ENCODE assay signal across 8 cellular contexts in the genomic region with DNA sequence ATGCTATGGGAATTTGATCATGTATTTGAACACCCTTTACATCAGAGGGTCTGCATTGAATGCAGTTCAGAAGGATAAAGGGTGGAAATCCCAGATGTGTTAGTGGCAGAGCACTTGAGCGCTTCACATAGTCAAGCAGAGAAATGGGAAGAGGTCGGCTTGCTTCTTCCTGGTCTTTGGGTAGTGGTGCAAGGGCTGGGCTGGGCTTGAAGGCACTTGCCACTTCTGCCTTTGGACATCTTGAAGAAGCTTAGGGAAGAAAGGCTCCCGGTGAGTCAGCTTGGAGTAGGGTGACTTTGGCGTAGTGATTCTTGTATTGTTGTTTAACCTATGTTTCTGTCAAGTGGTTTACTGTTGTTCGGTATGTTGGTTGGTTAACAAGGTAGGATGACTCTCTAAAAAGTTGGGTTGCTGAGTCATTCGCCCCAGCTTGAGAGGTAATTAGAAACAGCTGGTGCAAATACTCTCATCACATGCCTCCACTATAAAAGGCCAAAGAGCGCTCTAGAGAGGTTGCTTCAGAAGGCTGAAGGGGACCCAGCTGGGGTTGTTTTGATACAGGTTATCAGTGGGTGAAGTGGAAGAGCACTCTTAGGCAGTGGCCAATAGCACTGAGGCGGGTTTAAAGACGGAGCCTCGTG. TPM values are rescaled to one million over a fixed set of nuclear protein-coding genes. Genes with fewer than 3 reads are reported as not detected.
A peak's percentile ranks its signal among the peaks of the same experiment; 100 is the strongest.
DNase-seq lines count a peak whose midpoint lies in the region; ATAC-seq and TF ChIP-seq lines count a peak whose summit lies in the region.

No MANE protein-coding gene starts in this region.

- peak overlapping the region; percentile 77 for H3K27ac Mint-ChIP-seq in activated naive CD8-positive, alpha-beta T cell treated with anti-CD3 and anti-CD28 coated beads, Interleukin-2, amount 10 ng/mL, durations not matched to agents 7 days and 5 days

- H3K27me3 Mint-ChIP-seq in activated naive CD8-positive, alpha-beta T cell treated with anti-CD3 and anti-CD28 coated beads, Interleukin-2, amount 10 ng/mL, durations not matched to agents 7 days and 5 days: no peaks in the 10 kb centered on the region

- H3K4me3 ChIP-seq in GM08714 (ENCODE audit: low read length) (peak overlapping the region; percentile 96), HEK293 (ENCODE audit: low read depth, low read length) (peak overlapping the region; percentile 54), SJSA1 (peak overlapping the region; percentile 64), prostate gland (peak overlapping the region; percentile 89 to 99)

- no peaks in the 10 kb centered on the region for H3K9me3 ChIP-seq in HEK293 (ENCODE audit: control insufficient read depth, insufficient read depth, low read depth, low read length)
- H3K9me3 ChIP-seq in SJSA1 (replicated peaks): no peaks in the 10 kb centered on the region
- no peaks in the 10 kb centered on the region for H3K9me3 ChIP-seq in prostate gland

- H3K4me1 ChIP-seq in HEK293 (ENCODE audit: control insufficient read depth, insufficient read depth, low read length) (peaks cover 18% of the 10 kb centered on the region), SJSA1 (replicated peaks) (peaks cover 55% of the 10 kb centered on the region), prostate gland (replicated peaks) (peaks cover under 1% of the 10 kb centered on the region)

- TF ChIP-seq POLR2A in prostate gland (IDR thresholded peaks at IDR 0.05): no peak

- H3K27ac ChIP-seq in HEK293 (ENCODE audit: extremely low read depth, low read depth, low read length) (peak overlapping the region; percentile 73; the same call in 1 of the 2 replicates), SJSA1 (peak overlapping the region; percentile 94), prostate gland (peak overlapping the region; percentile 85 to 97)

- H3K36me3 Mint-ChIP-seq in activated naive CD8-positive, alpha-beta T cell treated with anti-CD3 and anti-CD28 coated beads, Interleukin-2, amount 10 ng/mL, durations not matched to agents 7 days and 5 days: peaks cover 3% of the 10 kb centered on the region

- POLR2A ChIA-PET in HEK293 (lab: Yijun Ruan, JAX): interaction anchor here (0.8 to 2.4 kb wide), 10 partner anchors 9 to 307 kb away, joined by 3 to 7 read pairs (median 4); a partner anchor contains a TSS
- POLR2A ChIA-PET in activated naive CD8-positive, alpha-beta T cell treated with anti-CD3 and anti-CD28 coated beads, Interleukin-2, amount 10 ng/mL, durations not matched to agents 7 days and 5 days (lab: Charles Lee): interaction anchor here (0.7 to 3.1 kb wide), 9 partner anchors 9 to 307 kb away, joined by 3 to 18 read pairs (median 5); a partner anchor contains a TSS

- H3K4me3 Mint-ChIP-seq in activated naive CD8-positive, alpha-beta T cell treated with anti-CD3 and anti-CD28 coated beads, Interleukin-2, amount 10 ng/mL, durations not matched to agents 7 days and 5 days: peak overlapping the region; percentile 89

- peaks cover 1% of the 10 kb centered on the region for H3K9me3 Mint-ChIP-seq in activated naive CD8-positive, alpha-beta T cell treated with anti-CD3 and anti-CD28 coated beads, Interleukin-2, amount 10 ng/mL, durations not matched to agents 7 days and 5 days

- DNase-seq in M059J (ENCODE audit: low read depth) (peak; percentile 99), SJSA1 (ENCODE audit: low read depth in 1 of 2, low spot score in 2 of 2) (peak; percentile 82 to 96), left cardiac atrium (peak; percentile 39), prostate gland (ENCODE audit: low spot score) (peak; percentile 29), occipital lobe (lab: John Stamatoyannopoulos, UW) (no peak)
- no peak for DNase-seq in activated naive CD8-positive, alpha-beta T cell treated with anti-CD3 and anti-CD28 coated beads, Interleukin-2, amount 10 ng/mL, durations not matched to agents 7 days and 5 days

- TF ChIP-seq CTCF in HEK293 (tag by site-specific recombination; IDR thresholded peaks at IDR 0.05): no peak
- TF ChIP-seq CTCF in prostate gland (IDR thresholded peaks at IDR 0.05): no peak

- CTCF ChIA-PET in HEK293 (lab: Yijun Ruan, JAX): interaction anchor here (0.6 to 2.7 kb wide), 12 partner anchors 38 to 216 kb away, joined by 3 to 14 read pairs (median 4); no protein-coding TSS in a partner anchor

- H3K36me3 ChIP-seq in HEK293 (ENCODE audit: control insufficient read depth in 2 of 2, insufficient read depth in 1 of 2, low read length in 2 of 2): no peaks in the 10 kb centered on the region
- H3K36me3 ChIP-seq in SJSA1: peaks cover 3% of the 10 kb centered on the region; the same call in 1 of the 2 replicates
- no peaks in the 10 kb centered on the region for H3K36me3 ChIP-seq in prostate gland

- ATAC-seq in activated naive CD8-positive, alpha-beta T cell treated with anti-CD3 and anti-CD28 coated beads, Interleukin-2, amount 10 ng/mL, durations not matched to agents 7 days and 5 days (ENCODE audit: low read depth): peak; percentile 7
- ATAC-seq in left cardiac atrium: peak in 1 of 2 donors; percentile 9

- 46% methylated on average over 10 of the region's 10 CpGs for WGBS in prostate gland

- H3K4me1 Mint-ChIP-seq in activated naive CD8-positive, alpha-beta T cell treated with anti-CD3 and anti-CD28 coated beads, Interleukin-2, amount 10 ng/mL, durations not matched to agents 7 days and 5 days: peaks cover 42% of the 10 kb centered on the region

- H3K27me3 ChIP-seq in SJSA1 (replicated peaks) (no peaks in the 10 kb centered on the region), prostate gland (replicated peaks; ENCODE audit: insufficient read depth) (no peaks in the 10 kb centered on the region)

- intact Hi-C loops in left cardiac atrium (cut with DNase I): loop anchor here in 1 of 2 donors (5.0 kb wide), 1 partner anchor 223 kb away; no protein-coding TSS in a partner anchor
- intact Hi-C loops in prostate gland (cut with DNase I): loop anchor here (5.0 to 10.0 kb wide), 2 partner anchors 42 to 135 kb away; no protein-coding TSS in a partner anchor

TF ChIP-seq in HEK293, 187 proteins besides CTCF, POLR2A, EP300 and RAD21 (continues in another document):
- TF ChIP-seq KLF10 (tag by site-specific recombination; IDR thresholded peaks at IDR 0.05) (peak; percentile 97), ZNF223 (tag by site-specific recombination; IDR thresholded peaks at IDR 0.05) (no peak), ZNF394 (tag by site-specific recombination; IDR thresholded peaks at IDR 0.05; ENCODE audit: borderline replicate concordance) (peak; percentile 90), ZNF19 (tag by site-specific recombination; IDR thresholded peaks at IDR 0.05; ENCODE audit: low read depth) (no peak), SALL2 (tag by site-specific recombination; IDR thresholded peaks at IDR 0.05; ENCODE audit: borderline replicate concordance) (no peak), ZNF792 (tag by site-specific recombination; IDR thresholded peaks at IDR 0.05) (no peak), ZEB2 (tag by site-specific recombination; IDR thresholded peaks at IDR 0.05) (peak; percentile 97), GFI1B (tag by site-specific recombination; IDR thresholded peaks at IDR 0.05) (peak; percentile 16; the same call in 1 of the 2 replicates), ZNF837 (tag by site-specific recombination; IDR thresholded peaks at IDR 0.05) (no peak), SP2 (tag by site-specific recombination; IDR thresholded peaks at IDR 0.05) (peak; percentile 42), ZNF324 (tag by site-specific recombination; IDR thresholded peaks at IDR 0.05) (peak; percentile 97), ZFHX2 (tag by site-specific recombination; conservative IDR thresholded peaks at IDR 0.05) (no peak), ZNF341 (tag by site-specific recombination; IDR thresholded peaks at IDR 0.05; ENCODE audit: low read depth) (peak; percentile 79), ZNF610 (tag by site-specific recombination; IDR thresholded peaks at IDR 0.05; ENCODE audit: borderline replicate concordance) (no peak), ZFP41 (tag by site-specific recombination; IDR thresholded peaks at IDR 0.05; ENCODE audit: borderline replicate concordance) (no peak), ZNF155 (tag by site-specific recombination; IDR thresholded peaks at IDR 0.05) (no peak), ZNF561 (tag by site-specific recombination; IDR thresholded peaks at IDR 0.05; ENCODE audit: borderline replicate concordance) (no peak), ZNF175 (tag by site-specific recombination; IDR thresholded peaks at IDR 0.05) (no peak), ZNF426 (tag by site-specific recombination; IDR thresholded peaks at IDR 0.05) (no peak)
- TF ChIP-seq, protein P1, sequence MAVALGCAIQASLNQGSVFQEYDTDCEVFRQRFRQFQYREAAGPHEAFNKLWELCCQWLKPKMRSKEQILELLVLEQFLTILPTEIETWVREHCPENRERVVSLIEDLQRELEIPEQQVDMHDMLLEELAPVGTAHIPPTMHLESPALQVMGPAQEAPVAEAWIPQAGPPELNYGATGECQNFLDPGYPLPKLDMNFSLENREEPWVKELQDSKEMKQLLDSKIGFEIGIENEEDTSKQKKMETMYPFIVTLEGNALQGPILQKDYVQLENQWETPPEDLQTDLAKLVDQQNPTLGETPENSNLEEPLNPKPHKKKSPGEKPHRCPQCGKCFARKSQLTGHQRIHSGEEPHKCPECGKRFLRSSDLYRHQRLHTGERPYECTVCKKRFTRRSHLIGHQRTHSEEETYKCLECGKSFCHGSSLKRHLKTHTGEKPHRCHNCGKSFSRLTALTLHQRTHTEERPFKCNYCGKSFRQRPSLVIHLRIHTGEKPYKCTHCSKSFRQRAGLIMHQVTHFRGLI (tag by site-specific recombination; IDR thresholded peaks at IDR 0.05): peak; percentile 63; the same call in 1 of the 2 replicates

RNA-seq across cellular contexts. Expression of a gene that starts 1.3 kb away (rescaled TPM):
- total RNA-seq in M059J (2014; rRNA removed; shearing (Covaris generic)): 25.5 and 38.3 TPM in 2 replicates
- 46.0 and 47.3 TPM in 2 replicates for total RNA-seq in SJSA1 (2014; rRNA removed; shearing (Covaris generic))
- 10 to 100 TPM; 33.2 to 35.0 TPM for total RNA-seq in activated naive CD8-positive, alpha-beta T cell treated with anti-CD3 and anti-CD28 coated beads, Interleukin-2, amount 10 ng/mL, durations not matched to agents 7 days and 5 days
- total RNA-seq in left cardiac atrium (10 to 100 TPM; 35.3 to 59.3 TPM), prostate gland (10 to 100 TPM; 42.4 to 46.2 TPM), occipital lobe (127 TPM)

Comparison
In these comparisons a context has a peak if more than half of its experiments do, and no peak if none do; other contexts are left out.
1. DNase-seq: peak in M059J (single experiment), SJSA1 (2 of 2), left cardiac atrium (single experiment) and prostate gland (single experiment); none in activated naive CD8-positive, alpha-beta T cell treated with anti-CD3 and anti-CD28 coated beads, Interleukin-2, amount 10 ng/mL, durations not matched to agents 7 days and 5 days (single experiment) and occipital lobe (single experiment).
2. Peak in every context shown above with its lines, with median percentiles within 50 percentile points of each other: H3K4me3 ChIP-seq and H3K27ac ChIP-seq.